30 cellular contexts compared by ENCODE assay signal in the genomic region with DNA sequence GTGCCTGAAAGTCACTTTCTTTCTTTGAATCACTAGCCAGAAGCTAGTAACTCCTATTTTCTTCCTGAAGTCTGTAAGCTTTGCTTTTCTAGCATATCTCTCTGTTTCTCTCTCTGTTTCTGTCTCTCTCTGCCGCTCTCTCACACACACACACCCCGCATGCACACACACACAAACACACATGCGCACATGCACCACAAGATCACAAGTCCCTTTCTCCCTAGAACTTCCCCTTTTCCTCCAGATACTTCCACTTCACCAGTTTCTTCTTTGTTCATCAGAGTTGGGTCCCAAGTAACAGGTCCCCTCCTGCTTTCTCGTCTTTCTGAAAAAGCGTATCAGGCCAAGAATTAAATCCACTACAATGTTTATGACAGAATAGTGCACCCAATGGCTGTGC.
"Had no signal": no experiment of that assay in that cellular context is flagged by ENCODE, and none has a peak within 500 bp of the region (broad histone marks: within the 10 kb centered on the region; RNA-seq: fewer than 3 reads in every experiment).

No MANE protein-coding gene starts in this region.

- ATAC-seq: activated T-helper 17 cell treated with anti-CD3 and anti-CD28 coated beads, Interleukin-2, amount 50 U/mL, for 72 hours; foreskin keratinocyte; natural killer cell; stimulated activated naive B cell treated with anti-CD40 and anti-IgM and Interleukin-4, amounts not matched to agents 10 μg/mL and 1 μg/mL and 100 μg/mL, for 72 hours had no signal

- H3K27me3 ChIP-seq: adrenal gland, ascending aorta, brain microvascular endothelial cell, sigmoid colon, uterus had no signal

- H3K36me3 ChIP-seq: adrenal gland, ascending aorta, brain microvascular endothelial cell, left ventricle myocardium inferior, sigmoid colon, transverse colon, uterus had no signal

- H3K27ac ChIP-seq: adrenal gland, ascending aorta, brain microvascular endothelial cell, foreskin keratinocyte, left ventricle myocardium inferior, sigmoid colon, transverse colon, uterus had no signal

- H3K9me3 ChIP-seq: adrenal gland, ascending aorta, sigmoid colon, transverse colon, uterus had no signal

- H3K4me3 ChIP-seq: adrenal gland, ascending aorta, left ventricle myocardium inferior, sigmoid colon, smooth muscle cell, transverse colon, uterus had no signal

- H3K4me1 ChIP-seq: adrenal gland, ascending aorta, foreskin keratinocyte, left ventricle myocardium inferior, sigmoid colon, transverse colon, uterus had no signal

- DNase-seq: activated CD4-positive, alpha-beta T cell treated with anti-CD3 and anti-CD28 coated beads for 1 hour; activated CD4-positive, alpha-beta T cell treated with anti-CD3 and anti-CD28 coated beads, Interleukin-2, amount 50 U/mL, for 1 hour; activated CD8-positive, alpha-beta memory T cell treated with anti-CD3 and anti-CD28 coated beads for 24 hours; activated CD8-positive, alpha-beta memory T cell treated with anti-CD3 and anti-CD28 coated beads, Interleukin-2, amount 50 U/mL, for 4 hours; activated naive CD4-positive, alpha-beta T cell; activated T-cell treated with anti-CD3 and anti-CD28 coated beads, Interleukin-2, amount 50 U/mL, for 24 hours; adrenal gland; brain microvascular endothelial cell; caudate nucleus; dermis blood vessel endothelial cell; effector CD8-positive, alpha-beta T cell; erythroblast; foreskin keratinocyte; immature natural killer cell; kidney glomerular epithelial cell; left ventricle myocardium inferior; mammary epithelial cell; midbrain; natural killer cell; retina; sigmoid colon; stimulated activated CD4-positive, alpha-beta T cell treated with anti-CD3 and anti-CD28 coated beads, Interleukin-15, amount 100 ng/mL, for 24 hours; stimulated activated CD4-positive, alpha-beta T cell treated with anti-CD3 and anti-CD28 coated beads, Interleukin-2, amount 100 ng/mL, for 48 hours; stimulated activated CD8-positive, alpha-beta memory T cell treated with anti-CD3 and anti-CD28 coated beads, Interleukin-4, amount 100 ng/mL, for 48 hours; stimulated activated naive B cell treated with anti-CD40 and anti-IgM and Interleukin-4, amounts not matched to agents 10 μg/mL and 1 μg/mL and 100 μg/mL, for 72 hours; transverse colon; uterus had no signal
